In the genomic region with DNA sequence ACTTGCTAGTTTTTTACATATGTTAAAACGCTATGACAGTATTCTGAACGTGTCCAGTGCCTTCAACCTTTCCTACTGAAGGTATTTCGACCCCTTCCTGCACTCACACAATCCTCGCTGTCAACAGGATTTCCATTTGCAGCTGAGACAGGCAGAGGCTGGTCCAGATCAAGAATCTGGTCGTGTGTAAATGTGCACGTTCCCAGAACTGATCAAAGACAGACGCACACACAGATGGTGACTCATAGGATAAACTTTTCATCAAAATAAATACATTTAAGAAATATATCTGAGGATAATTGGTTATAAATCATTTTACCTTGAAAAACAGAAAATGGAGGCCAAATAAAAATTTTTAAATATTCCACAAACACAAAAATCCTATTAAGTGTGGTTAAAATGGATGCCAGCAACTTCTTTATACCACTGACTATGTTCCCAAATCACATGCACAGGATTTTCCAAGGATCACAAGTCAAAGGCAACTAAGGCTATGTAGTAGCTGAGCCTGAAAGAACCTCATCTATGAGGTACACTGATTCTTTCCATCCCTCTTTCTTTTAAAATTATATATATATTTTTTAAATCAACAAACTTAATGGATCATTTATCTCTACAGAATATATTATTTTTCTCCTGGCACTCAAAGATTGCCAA, we compare ENCODE assay signal across 18 cellular contexts.
A peak's percentile ranks its signal among the peaks of the same experiment; 100 is the strongest.
DNase-seq lines count a peak whose midpoint lies in the region; ATAC-seq, FAIRE-seq and TF ChIP-seq lines count a peak whose summit lies in the region.
"Had no signal": no experiment of that assay in that cellular context is flagged by ENCODE, and none has a peak within 500 bp of the region (broad histone marks: within the 10 kb centered on the region; RNA-seq: fewer than 3 reads in every experiment).

No MANE protein-coding gene starts in this region.

- DNase-seq in ELF-1 (ENCODE audit: low read depth, low spot score): peak; percentile 2
- peak; percentile 79 for DNase-seq in adipocyte (ENCODE audit: low read depth)
- peak; percentile 67 for DNase-seq in fibroblast of villous mesenchyme (ENCODE audit: low read depth)
- no peak for DNase-seq in NCI-H2171 treated with DMSO at 0.1 percent for 48 hours (lab: John Stamatoyannopoulos, UW)
- DNase-seq in small intestine: no peak
- no peak for DNase-seq in activated T-cell treated with anti-CD3 and anti-CD28 coated beads, Interleukin-2, amount 50 U/mL, for 72 hours
- DNase-seq: activated CD8-positive, alpha-beta memory T cell treated with anti-CD3 and anti-CD28 coated beads, Interleukin-2, amount 10 ng/mL, durations not matched to agents 7 days and 5 days; activated naive CD4-positive, alpha-beta T cell treated with Interleukin-2 at 50 U/mL for 16 hours; DMS 273 treated with DMSO at 0.1 percent for 48 hours; mammary epithelial cell; NCI-H345; stimulated activated naive CD4-positive, alpha-beta T cell treated with Interleukin-2 at 50 U/mL for 16 hours had no signal

- H3K27ac Mint-ChIP-seq in activated T-cell treated with anti-CD3 and anti-CD28 coated beads, Interleukin-2, amount 50 U/mL, for 72 hours: no peak overlapping the region
- H3K27ac Mint-ChIP-seq: activated CD8-positive, alpha-beta memory T cell treated with anti-CD3 and anti-CD28 coated beads, Interleukin-2, amount 10 ng/mL, durations not matched to agents 7 days and 5 days; B cell had no signal

- H3K4me1 ChIP-seq in adipocyte (ENCODE audit: control insufficient read depth, insufficient read depth, low read length) (peaks cover 11% of the 10 kb centered on the region), rectal smooth muscle tissue (ENCODE audit: control insufficient read depth, insufficient read depth, low read length) (peaks cover 13% of the 10 kb centered on the region), small intestine (ENCODE audit: control insufficient read depth in 2 of 2, insufficient read depth in 1 of 2, low read depth in 1 of 2, low read length in 1 of 2) (no peaks in the 10 kb centered on the region)

- H3K9me3 Mint-ChIP-seq in activated T-cell treated with anti-CD3 and anti-CD28 coated beads, Interleukin-2, amount 50 U/mL, for 72 hours: peaks cover 2 to 5% of the 10 kb centered on the region in 2 donors

- no peaks in the 10 kb centered on the region for H3K36me3 Mint-ChIP-seq in activated T-cell treated with anti-CD3 and anti-CD28 coated beads, Interleukin-2, amount 50 U/mL, for 72 hours (ENCODE audit: insufficient read depth in 2 of 2)
- H3K36me3 Mint-ChIP-seq: activated CD8-positive, alpha-beta memory T cell treated with anti-CD3 and anti-CD28 coated beads, Interleukin-2, amount 10 ng/mL, durations not matched to agents 7 days and 5 days had no signal

- H3K4me3 ChIP-seq in adipocyte (ENCODE audit: low read length) (no peak overlapping the region), fibroblast of villous mesenchyme (ENCODE audit: low read depth, low read length) (no peak overlapping the region), rectal smooth muscle tissue (ENCODE audit: low read length) (no peak overlapping the region), small intestine (ENCODE audit: low read depth in 1 of 2, low read length in 2 of 2) (no peak overlapping the region)
- H3K4me3 ChIP-seq: skin epidermis had no signal

- H3K9ac ChIP-seq in adipocyte (ENCODE audit: low read length): no peak overlapping the region
- H3K9ac ChIP-seq in rectal smooth muscle tissue (ENCODE audit: low read length): no peak overlapping the region

- H3K9me3 ChIP-seq in adipocyte (ENCODE audit: control insufficient read depth, low read length): peaks cover 3% of the 10 kb centered on the region
- no peaks in the 10 kb centered on the region for H3K9me3 ChIP-seq in small intestine (ENCODE audit: control insufficient read depth, low read depth)

- no peaks in the 10 kb centered on the region for H3K4me1 Mint-ChIP-seq in activated T-cell treated with anti-CD3 and anti-CD28 coated beads, Interleukin-2, amount 50 U/mL, for 72 hours (ENCODE audit: low read depth)
- H3K4me1 Mint-ChIP-seq: activated CD8-positive, alpha-beta memory T cell treated with anti-CD3 and anti-CD28 coated beads, Interleukin-2, amount 10 ng/mL, durations not matched to agents 7 days and 5 days; B cell; neural crest cell had no signal

- TF ChIP-seq CTCF in fibroblast of villous mesenchyme (IDR thresholded peaks at IDR 0.05; ENCODE audit: insufficient read depth, low read depth, low read length): no peak

- no peaks in the 10 kb centered on the region for H3K36me3 ChIP-seq in adipocyte (ENCODE audit: control insufficient read depth, insufficient read depth, low read length, severe bottlenecking)
- no peaks in the 10 kb centered on the region for H3K36me3 ChIP-seq in rectal smooth muscle tissue (ENCODE audit: control insufficient read depth, insufficient read depth, low read length)
- H3K36me3 ChIP-seq in small intestine (ENCODE audit: control insufficient read depth in 2 of 2, insufficient read depth in 2 of 2, low read length in 2 of 2): no peaks in the 10 kb centered on the region

- H3K27me3 ChIP-seq in adipocyte (replicated peaks; ENCODE audit: control insufficient read depth, insufficient read depth, low read length) (no peaks in the 10 kb centered on the region), rectal smooth muscle tissue (ENCODE audit: control insufficient read depth, insufficient read depth, low read length) (no peaks in the 10 kb centered on the region), small intestine (ENCODE audit: control insufficient read depth in 2 of 2, insufficient read depth in 2 of 2, low read length in 2 of 2) (no peaks in the 10 kb centered on the region)

- no peaks in the 10 kb centered on the region for H3K27me3 Mint-ChIP-seq in activated T-cell treated with anti-CD3 and anti-CD28 coated beads, Interleukin-2, amount 50 U/mL, for 72 hours (ENCODE audit: low read depth)
- H3K27me3 Mint-ChIP-seq: activated CD8-positive, alpha-beta memory T cell treated with anti-CD3 and anti-CD28 coated beads, Interleukin-2, amount 10 ng/mL, durations not matched to agents 7 days and 5 days had no signal

- H3K27ac ChIP-seq in rectal smooth muscle tissue (ENCODE audit: low read depth, low read length): peak overlapping the region; percentile 79
- H3K27ac ChIP-seq in small intestine (ENCODE audit: low read depth in 1 of 2, low read length in 1 of 2): no peak overlapping the region
- H3K27ac ChIP-seq: skin epidermis had no signal

- no peak overlapping the region for H3K4me3 Mint-ChIP-seq in activated T-cell treated with anti-CD3 and anti-CD28 coated beads, Interleukin-2, amount 50 U/mL, for 72 hours
- H3K4me3 Mint-ChIP-seq: activated CD8-positive, alpha-beta memory T cell treated with anti-CD3 and anti-CD28 coated beads, Interleukin-2, amount 10 ng/mL, durations not matched to agents 7 days and 5 days; B cell; neural crest cell had no signal

- 50 to 63% (median 63%) methylated on average over 7 of the region's 7 CpGs for whole genome bisulfite sequencing in small intestine, 3 donors

- no peak for FAIRE-seq in small intestine (lab: Jason Lieb, UNC)
- FAIRE-seq: H1 had no signal

- no peak for ATAC-seq in GM19463 (IDR thresholded peaks at IDR 0.05; ENCODE audit: unreplicated experiment)
- ATAC-seq in activated T-cell treated with anti-CD3 and anti-CD28 coated beads, Interleukin-2, amount 50 U/mL, for 72 hours (replicated peaks in 1 of 2): no peak
- ATAC-seq: activated CD8-positive, alpha-beta memory T cell treated with anti-CD3 and anti-CD28 coated beads, Interleukin-2, amount 10 ng/mL, durations not matched to agents 7 days and 5 days had no signal

Comparison
In these comparisons a context has a peak if more than half of its experiments do, and no peak if none do; other contexts are left out.
1. DNase-seq: peak in ELF-1 (single experiment), adipocyte (single experiment) and fibroblast of villous mesenchyme (single experiment); none in NCI-H2171 treated with DMSO at 0.1 percent for 48 hours (single experiment), small intestine (single experiment) and activated T-cell treated with anti-CD3 and anti-CD28 coated beads, Interleukin-2, amount 50 U/mL, for 72 hours (0 of 2).